In genomic region chr12:74537707-74538385, GRCh38 we compare ENCODE assay signal across 8 cellular contexts. TPM values are rescaled to one million over a fixed set of nuclear protein-coding genes. Genes with fewer than 3 reads are reported as not detected.
DNase-seq lines count a peak whose midpoint lies in the region; ATAC-seq and TF ChIP-seq lines count a peak whose summit lies in the region.

Gene ATXN7L3B (plus strand): TSS chr12:74537835. CDS start chr12:74538113, 278 bp downstream.

- peaks cover 0 to 10% of the 10 kb centered on the region in 2 donors for H3K36me3 ChIP-seq in vagina

- peaks cover 14% of the 10 kb centered on the region for H3K4me1 ChIP-seq in right cardiac atrium (ENCODE audit: control insufficient read depth, insufficient read depth, low read length)
- peaks cover 39% of the 10 kb centered on the region for H3K4me1 ChIP-seq in vagina

- intact Hi-C loops in right cardiac atrium (cut with DNase I): no loop called here
- intact Hi-C loops in vagina (cut with DNase I): no loop called here

- TF ChIP-seq POLR2A in vagina (IDR thresholded peaks at IDR 0.05): peak in 1 of 2 donors; percentile 61

- ATAC-seq in GM18498 (IDR thresholded peaks at IDR 0.05; ENCODE audit: unreplicated experiment): peak; percentile 98
- ATAC-seq in HG02938 (IDR thresholded peaks at IDR 0.05; ENCODE audit: unreplicated experiment): peak; percentile 94
- ATAC-seq in right cardiac atrium: peak; percentile 100

- H3K9me3 ChIP-seq in right cardiac atrium (ENCODE audit: control insufficient read depth, low read length) (no peaks in the 10 kb centered on the region), vagina (no peaks in the 10 kb centered on the region)

- TF ChIP-seq CTCF in vagina (IDR thresholded peaks at IDR 0.05): no peak

- under 1% methylated on average over 49 of the region's 49 CpGs for WGBS in right cardiac atrium

- H3K27ac ChIP-seq in right cardiac atrium (ENCODE audit: low read length) (peak within 1 kb of the TSS; percentile 92), vagina (peak within 1 kb of the TSS; percentile 85)

- peak; percentile 93 to 98 for DNase-seq in NCI-H187 (lab: John Stamatoyannopoulos, UW)
- peak; percentile 92 to 96 (median 93) for DNase-seq in T-helper 2 cell
- DNase-seq in anterior cingulate cortex (lab: John Stamatoyannopoulos, UW): peak in 57 of 58 donors; percentile 61 to 92 (median 86)
- DNase-seq in right cardiac atrium: peak; percentile 95 to 98 (median 96)
- peak; percentile 95 for DNase-seq in putamen (ENCODE audit: low spot score)
- peak in 1 of 2 donors; percentile 94 for DNase-seq in vagina (ENCODE audit: extremely low spot score in 2 of 2)

- H3K4me3 ChIP-seq in right cardiac atrium (ENCODE audit: low read length): peak within 1 kb of the TSS; percentile 90
- H3K4me3 ChIP-seq in vagina: peak within 1 kb of the TSS; percentile 77 to 78

- H3K27me3 ChIP-seq in right cardiac atrium (ENCODE audit: control insufficient read depth, insufficient read depth) (no peaks in the 10 kb centered on the region), vagina (no peaks in the 10 kb centered on the region)

RNA-seq across cellular contexts. Expression of gene ATXN7L3B, which starts in this region (rescaled TPM):
- total RNA-seq in right cardiac atrium (10 to 100 TPM; 26.0 to 28.5 (median 26.7) TPM), vagina (15.0 TPM)
- 12.6 TPM for polyA plus RNA-seq in right cardiac atrium
